1 cellular context compared by ENCODE assay signal in genomic region chr1:234737915-234738314, GRCh38.
TF ChIP-seq lines count a peak whose summit lies in the region.

No MANE protein-coding gene starts in this region.

TF ChIP-seq in neural cell, 6 proteins besides CTCF, POLR2A, EP300 and RAD21 (continued from another document):
- TF ChIP-seq, protein P1, sequence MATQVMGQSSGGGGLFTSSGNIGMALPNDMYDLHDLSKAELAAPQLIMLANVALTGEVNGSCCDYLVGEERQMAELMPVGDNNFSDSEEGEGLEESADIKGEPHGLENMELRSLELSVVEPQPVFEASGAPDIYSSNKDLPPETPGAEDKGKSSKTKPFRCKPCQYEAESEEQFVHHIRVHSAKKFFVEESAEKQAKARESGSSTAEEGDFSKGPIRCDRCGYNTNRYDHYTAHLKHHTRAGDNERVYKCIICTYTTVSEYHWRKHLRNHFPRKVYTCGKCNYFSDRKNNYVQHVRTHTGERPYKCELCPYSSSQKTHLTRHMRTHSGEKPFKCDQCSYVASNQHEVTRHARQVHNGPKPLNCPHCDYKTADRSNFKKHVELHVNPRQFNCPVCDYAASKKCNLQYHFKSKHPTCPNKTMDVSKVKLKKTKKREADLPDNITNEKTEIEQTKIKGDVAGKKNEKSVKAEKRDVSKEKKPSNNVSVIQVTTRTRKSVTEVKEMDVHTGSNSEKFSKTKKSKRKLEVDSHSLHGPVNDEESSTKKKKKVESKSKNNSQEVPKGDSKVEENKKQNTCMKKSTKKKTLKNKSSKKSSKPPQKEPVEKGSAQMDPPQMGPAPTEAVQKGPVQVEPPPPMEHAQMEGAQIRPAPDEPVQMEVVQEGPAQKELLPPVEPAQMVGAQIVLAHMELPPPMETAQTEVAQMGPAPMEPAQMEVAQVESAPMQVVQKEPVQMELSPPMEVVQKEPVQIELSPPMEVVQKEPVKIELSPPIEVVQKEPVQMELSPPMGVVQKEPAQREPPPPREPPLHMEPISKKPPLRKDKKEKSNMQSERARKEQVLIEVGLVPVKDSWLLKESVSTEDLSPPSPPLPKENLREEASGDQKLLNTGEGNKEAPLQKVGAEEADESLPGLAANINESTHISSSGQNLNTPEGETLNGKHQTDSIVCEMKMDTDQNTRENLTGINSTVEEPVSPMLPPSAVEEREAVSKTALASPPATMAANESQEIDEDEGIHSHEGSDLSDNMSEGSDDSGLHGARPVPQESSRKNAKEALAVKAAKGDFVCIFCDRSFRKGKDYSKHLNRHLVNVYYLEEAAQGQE (IDR thresholded peaks at IDR 0.05; ENCODE audit: borderline replicate concordance), result peak; percentile 98
- TF ChIP-seq SMC3 (conservative IDR thresholded peaks at IDR 0.05; ENCODE audit: poor library complexity) (peak; percentile 68), EZH2 (IDR thresholded peaks at IDR 0.05; ENCODE audit: borderline replicate concordance, insufficient read depth, low read length, poor library complexity, severe bottlenecking) (no peak)
